ENCODE assay signal across 8 cellular contexts in genomic region chr1:26110731-26111529, GRCh38. TPM values are rescaled to one million over a fixed set of nuclear protein-coding genes. Genes with fewer than 3 reads are reported as not detected.
A peak's percentile ranks its signal among the peaks of the same experiment; 100 is the strongest.
DNase-seq lines count a peak whose midpoint lies in the region; ATAC-seq and TF ChIP-seq lines count a peak whose summit lies in the region.

No MANE protein-coding gene starts in this region.

- H3K27ac ChIP-seq in adipose tissue (ENCODE audit: low read depth, low read length) (peak overlapping the region; percentile 64), prostate gland (peak overlapping the region; percentile 87 to 92), uterus (peak overlapping the region; percentile 84 to 97)

- intact Hi-C loops in left ventricle myocardium superior (cut with micrococcal nuclease) (no loop called here), prostate gland (cut with DNase I) (loop anchor here (5.0 kb wide), 2 partner anchors 166 to 211 kb away; no protein-coding TSS in a partner anchor), uterus (cut with DNase I; ENCODE audit: low total_unique reads) (no loop called here)

- no peaks in the 10 kb centered on the region for H3K9me3 ChIP-seq in MG63
- no peaks in the 10 kb centered on the region for H3K9me3 ChIP-seq in prostate gland
- no peaks in the 10 kb centered on the region for H3K9me3 ChIP-seq in uterus

- no peaks in the 10 kb centered on the region for H3K27me3 ChIP-seq in MG63
- no peaks in the 10 kb centered on the region for H3K27me3 ChIP-seq in prostate gland (replicated peaks; ENCODE audit: insufficient read depth)
- no peaks in the 10 kb centered on the region for H3K27me3 ChIP-seq in uterus

- H3K4me3 ChIP-seq in MG63 (peak overlapping the region; percentile 95), prostate gland (peak overlapping the region; percentile 87 to 88), uterus (peak overlapping the region; percentile 77 to 89)

- peaks cover 15% of the 10 kb centered on the region for H3K36me3 ChIP-seq in MG63
- no peaks in the 10 kb centered on the region for H3K36me3 ChIP-seq in prostate gland
- H3K36me3 ChIP-seq in uterus = no peaks in the 10 kb centered on the region

- TF ChIP-seq CTCF in prostate gland (IDR thresholded peaks at IDR 0.05) (peak in 2 of 4 experiments; percentile 3 to 28), uterus (IDR thresholded peaks at IDR 0.05) (peak in 1 of 4 experiments; percentile 3)

- DNase-seq in GM03348 (ENCODE audit: low spot score) (peak; percentile 86), H4 (ENCODE audit: low spot score) (peak; percentile 43), MG63 (peak; percentile 76), SW480 (ENCODE audit: low spot score) (peak; percentile 80), left ventricle myocardium superior (peak; percentile 88), prostate gland (ENCODE audit: low spot score) (peak; percentile 75), uterus (peak; percentile 70 to 73)

- H3K4me1 ChIP-seq in prostate gland (replicated peaks) = no peaks in the 10 kb centered on the region
- peaks cover 0 to 7% of the 10 kb centered on the region in 2 donors for H3K4me1 ChIP-seq in uterus

- TF ChIP-seq POLR2A in prostate gland (IDR thresholded peaks at IDR 0.05) (peak; percentile 69), uterus (IDR thresholded peaks at IDR 0.05) (no peak)

- peak; percentile 66 for ATAC-seq in left ventricle myocardium superior

- 0 to 1% (median 1%) methylated on average over 56 to 84 of the region's 85 CpGs for WGBS in adipose tissue, 3 donors
- WGBS in prostate gland = under 1% methylated on average over 47 of the region's 85 CpGs

RNA-seq across cellular contexts. Expression of gene PDIK1L, which starts 0.7 kb away (rescaled TPM):
- total RNA-seq in H4 (2014; rRNA removed; shearing (Covaris generic)) = 5.7 and 7.3 TPM in 2 replicates
- 2.4 and 10.4 TPM in 2 replicates for total RNA-seq in MG63 (2014; rRNA removed; shearing (Covaris generic); ENCODE audit: low replicate concordance)
- 1 to 10 TPM; 1.7 to 2.7 (median 1.7) TPM for polyA plus RNA-seq in adipose tissue
- total RNA-seq in left ventricle myocardium superior (7.0 TPM), prostate gland (10 to 100 TPM; 10.5 TPM), uterus (10 to 100 TPM; 13.8 to 95.6 (median 20.9) TPM)

RNA-seq across cellular contexts. Expression of gene TRIM63, which starts 43.5 kb away (rescaled TPM):
- not detected in 2 replicates for total RNA-seq in H4 (2014; rRNA removed; shearing (Covaris generic))
- not detected in 2 replicates for total RNA-seq in MG63 (2014; rRNA removed; shearing (Covaris generic); ENCODE audit: low replicate concordance)
- under 1 TPM; 0.11 to 0.67 (median 0.12) TPM for polyA plus RNA-seq in adipose tissue
- total RNA-seq in left ventricle myocardium superior (207 TPM), prostate gland (under 1 TPM in 1 of 2 donors, not detected in 1; 0.68 TPM), uterus (1 to 10 TPM in 1 of 4 donors, under 1 TPM in 1, not detected in 2; 0.77 to 5.4 TPM)

RNA-seq across cellular contexts. Expression of gene FAM110D, which starts 47.9 kb away (rescaled TPM):
- 0.04 and 0.12 TPM in 2 replicates for total RNA-seq in H4 (2014; rRNA removed; shearing (Covaris generic))
- 0.07 TPM in 1 of 2 replicates, not detected in the other for total RNA-seq in MG63 (2014; rRNA removed; shearing (Covaris generic); ENCODE audit: low replicate concordance)
- polyA plus RNA-seq in adipose tissue = 10 to 100 TPM in 2 of 3 donors, 1 to 10 TPM in 1; 1.5 to 13.4 (median 13.3) TPM
- 4.5 TPM for total RNA-seq in left ventricle myocardium superior
- 1 to 10 TPM; 3.8 to 5.9 TPM for total RNA-seq in prostate gland
- total RNA-seq in uterus = 10 to 100 TPM in 2 of 4 donors, 1 to 10 TPM in 2; 3.2 to 21.0 (median 14.0) TPM

RNA-seq across cellular contexts. Expression of gene C1orf232, which starts 57.8 kb away (rescaled TPM):
- total RNA-seq in H4 (2014; rRNA removed; shearing (Covaris generic)) = not detected in 2 replicates
- not detected in 2 replicates for total RNA-seq in MG63 (2014; rRNA removed; shearing (Covaris generic); ENCODE audit: low replicate concordance)
- not detected for polyA plus RNA-seq in adipose tissue
- total RNA-seq in left ventricle myocardium superior = not detected
- not detected for total RNA-seq in prostate gland
- total RNA-seq in uterus = not detected

RNA-seq across cellular contexts. Expression of gene ZNF593, which starts 58.8 kb away (rescaled TPM):
- total RNA-seq in H4 (2014; rRNA removed; shearing (Covaris generic)) = 27.4 and 41.0 TPM in 2 replicates
- total RNA-seq in MG63 (2014; rRNA removed; shearing (Covaris generic); ENCODE audit: low replicate concordance) = 27.8 and 45.7 TPM in 2 replicates
- polyA plus RNA-seq in adipose tissue = 10 to 100 TPM; 58.4 to 94.6 (median 80.4) TPM
- total RNA-seq in left ventricle myocardium superior (11.6 TPM), prostate gland (10 to 100 TPM; 44.5 to 50.7 TPM), uterus (10 to 100 TPM in 3 of 4 donors, 1 to 10 TPM in 1; 7.9 to 27.1 (median 16.3) TPM)

Comparison
In these comparisons a context has a peak if more than half of its experiments do, and no peak if none do; other contexts are left out.
1. Peak in every context shown above with its lines: DNase-seq, ATAC-seq, H3K4me3 ChIP-seq and H3K27ac ChIP-seq.
2. RNA of gene TRIM63, which starts 43.5 kb away (total RNA-seq): 207 TPM in left ventricle myocardium superior (single experiment); 0.77 to 5.4 TPM in uterus, 0.68 TPM in prostate gland, not detected in H4 and not detected in MG63; every median in the first group is over 10 times any median in the second.